Comparison of ENCODE assay signal across 29 cellular contexts in genomic region chr18:75879196-75879595, GRCh38.
"Had no signal": no experiment of that assay in that cellular context is flagged by ENCODE, and none has a peak within 500 bp of the region (broad histone marks: within the 10 kb centered on the region; RNA-seq: fewer than 3 reads in every experiment).

No MANE protein-coding gene starts in this region.

- H3K9me3 ChIP-seq: adrenal gland, ascending aorta, mucosa of descending colon, right lobe of liver, testis, vagina had no signal

- FAIRE-seq: endometrium, small intestine had no signal

- H3K27ac ChIP-seq: adrenal gland, ascending aorta, cardiac muscle cell, heart right ventricle, right lobe of liver, testis, vagina had no signal

- ATAC-seq: activated CD4-positive, alpha-beta T cell treated with anti-CD3 and anti-CD28 coated beads for 36 hours; heart right ventricle; left cardiac atrium; mucosa of descending colon; right lobe of liver; stimulated activated naive B cell treated with anti-CD40 and anti-IgM and Interleukin-4, amounts not matched to agents 10 μg/mL and 1 μg/mL and 100 μg/mL, for 72 hours; WTC11 had no signal

- H3K36me3 ChIP-seq: adrenal gland, ascending aorta, cardiac muscle cell, heart right ventricle, right lobe of liver, vagina had no signal

- H3K27me3 ChIP-seq: adrenal gland, ascending aorta, cardiac muscle cell, heart right ventricle, right lobe of liver, testis, vagina had no signal

- H3K4me3 ChIP-seq: adrenal gland, ascending aorta, cardiac muscle cell, heart right ventricle, mucosa of descending colon, right lobe of liver, testis, vagina had no signal

- H3K4me1 ChIP-seq: adrenal gland, ascending aorta, heart right ventricle, right lobe of liver, testis, vagina had no signal

- DNase-seq: activated CD4-positive, alpha-beta T cell treated with anti-CD3 and anti-CD28 coated beads for 36 hours; activated CD4-positive, alpha-beta T cell treated with anti-CD3 and anti-CD28 coated beads, Interleukin-2, amount 50 U/mL, for 4 hours; activated CD8-positive, alpha-beta memory T cell treated with anti-CD3 and anti-CD28 coated beads for 24 hours; activated CD8-positive, alpha-beta memory T cell treated with anti-CD3 and anti-CD28 coated beads, Interleukin-2, amount 50 U/mL, for 4 hours; activated naive CD4-positive, alpha-beta T cell; activated T-cell treated with anti-CD3 and anti-CD28 coated beads, Interleukin-2, amount 50 U/mL, for 24 hours; erythroblast; foreskin fibroblast; heart right ventricle; islet precursor cell; left cardiac atrium; mucosa of descending colon; naive B cell; occipital lobe; posterior cingulate gyrus; right lobe of liver; small intestine; stimulated activated CD4-positive, alpha-beta T cell treated with anti-CD3 and anti-CD28 coated beads, Interleukin-15, amount 100 ng/mL, for 24 hours; stimulated activated CD8-positive, alpha-beta memory T cell treated with anti-CD3 and anti-CD28 coated beads, Interleukin-4, amount 100 ng/mL, for 48 hours; stimulated activated naive B cell treated with anti-CD40 and anti-IgM and Interleukin-4, amounts not matched to agents 10 μg/mL and 1 μg/mL and 100 μg/mL, for 72 hours; T-helper 9 cell; testis; trophoblast cell had no signal
